Comparison of ENCODE assay signal across 11 cellular contexts in the genomic region with DNA sequence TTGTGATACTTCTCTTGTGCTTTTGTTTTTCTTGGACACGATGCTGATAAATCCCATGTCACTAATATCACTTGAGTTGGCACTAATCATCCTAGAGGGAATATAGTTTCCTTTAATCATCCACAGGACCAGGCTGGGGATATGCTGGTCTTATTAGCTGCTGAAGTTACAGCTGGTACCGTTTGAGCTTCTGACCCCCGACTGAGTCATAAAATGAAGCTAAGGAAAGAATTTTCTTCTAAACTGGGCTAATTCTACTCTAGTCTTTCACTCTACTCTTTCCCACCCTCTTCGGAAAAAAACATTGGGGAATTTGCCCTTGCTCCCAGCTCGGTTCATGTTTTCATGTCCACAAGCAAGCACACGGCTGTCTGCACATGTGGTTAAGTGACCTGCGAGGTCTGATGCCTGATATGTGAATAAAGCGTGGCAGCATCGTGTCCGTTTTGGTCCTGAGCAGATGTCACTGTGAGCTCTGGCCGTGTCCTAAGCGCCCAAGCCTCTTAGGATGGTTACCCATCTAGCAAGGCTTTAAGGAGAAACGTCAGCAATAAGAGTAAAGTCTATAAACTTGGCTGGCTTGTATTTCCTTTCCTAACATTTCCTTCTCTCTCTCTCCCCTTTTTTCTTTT.
DNase-seq lines count a peak whose midpoint lies in the region; ATAC-seq and TF ChIP-seq lines count a peak whose summit lies in the region.
"Had no signal": no experiment of that assay in that cellular context is flagged by ENCODE, and none has a peak within 500 bp of the region (broad histone marks: within the 10 kb centered on the region; RNA-seq: fewer than 3 reads in every experiment).

No MANE protein-coding gene starts in this region.

- no peak for ATAC-seq in HG02970 (IDR thresholded peaks at IDR 0.05; ENCODE audit: low FRiP score, unreplicated experiment)

- no peaks in the 10 kb centered on the region for H3K9me3 ChIP-seq in sigmoid colon
- H3K9me3 ChIP-seq: BLaER1 treated with 17β-estradiol and CSF1 and Interleukin-3, amounts not matched to agents 10 nM and 100 nM had no signal

- POLR2A ChIA-PET in GM10248 (lab: Yijun Ruan, JAX) = no interaction called here

- no peak for TF ChIP-seq CTCF in sigmoid colon (IDR thresholded peaks at IDR 0.05)
- no peak for TF ChIP-seq CTCF in GM10248 (IDR thresholded peaks at IDR 0.05; ENCODE audit: control extremely low read depth, extremely low read depth, low read depth, missing control alignments)
- no peak for TF ChIP-seq CTCF in lower leg skin (IDR thresholded peaks at IDR 0.05)

- CTCF ChIA-PET in GM10248 (lab: Yijun Ruan, JAX) = interaction anchor here (0.7 to 6.6 kb wide), 13 partner anchors 11 to 343 kb away, joined by 3 to 52 read pairs (median 3); partner anchors contain the start of gene BHLHE40

- H3K27me3 ChIP-seq in sigmoid colon = no peaks in the 10 kb centered on the region
- H3K27me3 ChIP-seq: BLaER1 treated with 17β-estradiol and CSF1 and Interleukin-3, amounts not matched to agents 10 nM and 100 nM had no signal

- peaks cover 0 to 41% (median 11%) of the 10 kb centered on the region in 4 donors for H3K36me3 ChIP-seq in sigmoid colon

- WGBS in sigmoid colon, 2 donors = 88 to 90% methylated on average over 13 of the region's 13 CpGs
- WGBS in lower leg skin, 2 donors = 69 to 74% methylated on average over 13 of the region's 13 CpGs

- intact Hi-C loops in sigmoid colon (cut with DNase I) = no loop called here
- intact Hi-C loops in lower leg skin (cut with DNase I; ENCODE audit: low total_unique reads) = loop anchor here (10.0 kb wide), 1 partner anchor 308 kb away; no protein-coding TSS in a partner anchor

- peaks cover 0 to 41% (median 37%) of the 10 kb centered on the region in 4 donors for H3K4me1 ChIP-seq in sigmoid colon

- no peak for TF ChIP-seq POLR2A in sigmoid colon (IDR thresholded peaks at IDR 0.05)
- no peak for TF ChIP-seq POLR2A in lower leg skin (IDR thresholded peaks at IDR 0.05)

- TF ChIP-seq EP300 in sigmoid colon (IDR thresholded peaks at IDR 0.05) = no peak

- H3K4me3 ChIP-seq in sigmoid colon (no peak overlapping the region), lower leg skin (ENCODE audit: low read depth, poor library complexity, severe bottlenecking) (no peak overlapping the region)
- H3K4me3 ChIP-seq: BLaER1 treated with 17β-estradiol and CSF1 and Interleukin-3, amounts not matched to agents 10 nM and 100 nM had no signal

- peak overlapping the region; percentile 36 to 80 (median 68) for H3K27ac ChIP-seq in sigmoid colon
- H3K27ac ChIP-seq: BLaER1 treated with 17β-estradiol and CSF1 and Interleukin-3, amounts not matched to agents 10 nM and 100 nM had no signal

- DNase-seq in AG08396 (ENCODE audit: low spot score) (peak; percentile 29), RPMI7951 (ENCODE audit: low read depth) (peak; percentile 90), fibroblast of peridontal ligament (ENCODE audit: extremely low read depth) (peak; percentile 85), sigmoid colon (no peak), GM10248 (ENCODE audit: extremely low spot score) (no peak), lower leg skin (ENCODE audit: low spot score in 2 of 2) (no peak), mucosa of gallbladder (ENCODE audit: low spot score) (no peak)
- DNase-seq: amniotic stem cell, NCI-H187 treated with DMSO at 0.1 percent for 48 hours had no signal

Comparison
In these comparisons a context has a peak if more than half of its experiments do, and no peak if none do; other contexts are left out.
1. DNase-seq: peak in AG08396 (single experiment), RPMI7951 (single experiment) and fibroblast of peridontal ligament (single experiment); none in sigmoid colon (single experiment), GM10248 (single experiment), lower leg skin (0 of 2) and mucosa of gallbladder (single experiment).